ENCODE assay signal across 17 cellular contexts in the genomic region with DNA sequence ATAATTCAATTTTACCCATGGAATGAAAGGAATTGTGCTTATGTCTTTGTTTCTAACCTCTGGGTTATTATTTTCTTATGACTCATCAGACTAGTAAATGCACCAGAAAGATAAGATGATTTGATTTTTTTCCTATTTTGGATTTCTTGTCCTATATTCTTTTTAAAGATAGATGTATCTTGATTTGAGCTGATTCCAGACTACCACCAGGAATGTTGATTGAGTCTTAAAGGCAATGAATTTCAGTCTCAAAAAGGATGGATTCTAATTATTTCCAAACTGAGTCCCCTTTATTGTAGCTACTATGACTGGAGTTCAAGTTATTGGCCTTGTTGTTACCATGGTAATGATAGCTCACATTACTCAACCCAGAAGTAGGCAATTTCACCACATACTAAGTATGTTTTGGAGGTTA.
DNase-seq lines count a peak whose midpoint lies in the region; ATAC-seq and TF ChIP-seq lines count a peak whose summit lies in the region.
"Had no signal": no experiment of that assay in that cellular context is flagged by ENCODE, and none has a peak within 500 bp of the region (broad histone marks: within the 10 kb centered on the region; RNA-seq: fewer than 3 reads in every experiment).

No MANE protein-coding gene starts in this region.

- no peaks in the 10 kb centered on the region for H3K4me1 Mint-ChIP-seq in stimulated activated naive CD8-positive, alpha-beta T cell treated with anti-CD3 and anti-CD28 coated beads, Interleukin-15, amount 100 ng/mL, for 72 hours

- H3K4me1 ChIP-seq in right atrium auricular region, result no peaks in the 10 kb centered on the region
- H3K4me1 ChIP-seq in hepatocyte (ENCODE audit: insufficient read depth), result no peaks in the 10 kb centered on the region
- H3K4me1 ChIP-seq: stomach had no signal

- H3K9me3 ChIP-seq in right atrium auricular region (no peaks in the 10 kb centered on the region), hepatocyte (ENCODE audit: low read depth) (no peaks in the 10 kb centered on the region)
- H3K9me3 ChIP-seq: stomach had no signal

- no peak overlapping the region for H3K27ac Mint-ChIP-seq in stimulated activated naive CD8-positive, alpha-beta T cell treated with anti-CD3 and anti-CD28 coated beads, Interleukin-15, amount 100 ng/mL, for 72 hours
- H3K27ac Mint-ChIP-seq: CD8-positive, alpha-beta T cell had no signal

- H3K27me3 Mint-ChIP-seq in stimulated activated naive CD8-positive, alpha-beta T cell treated with anti-CD3 and anti-CD28 coated beads, Interleukin-15, amount 100 ng/mL, for 72 hours, result peaks cover 13% of the 10 kb centered on the region

- H3K9me2 ChIP-seq in hepatocyte (replicated peaks; ENCODE audit: insufficient read depth), result no peaks in the 10 kb centered on the region

- H4K20me1 ChIP-seq in hepatocyte (ENCODE audit: insufficient read depth, poor library complexity, severe bottlenecking), result no peaks in the 10 kb centered on the region

- H3K4me2 ChIP-seq in hepatocyte, result no peak overlapping the region

- no peak overlapping the region for H2AFZ ChIP-seq in hepatocyte

- H3K27me3 ChIP-seq in right atrium auricular region, result no peaks in the 10 kb centered on the region
- H3K27me3 ChIP-seq in hepatocyte, result no peaks in the 10 kb centered on the region
- H3K27me3 ChIP-seq: stomach had no signal

- ATAC-seq in SK-N-SH treated with all-trans-retinoic acid at 6 μM for 48 hours, result peak; percentile 95
- ATAC-seq in stimulated activated naive CD8-positive, alpha-beta T cell treated with anti-CD3 and anti-CD28 coated beads, Interleukin-15, amount 100 ng/mL, for 72 hours, result no peak
- ATAC-seq: CD8-positive, alpha-beta T cell had no signal

- peak; percentile 76 for DNase-seq in GM03348 (ENCODE audit: low spot score)
- DNase-seq in fibroblast of peridontal ligament (ENCODE audit: extremely low read depth), result peak; percentile 92
- peak; percentile 56 for DNase-seq in skeletal muscle cell (ENCODE audit: low read depth)
- no peak for DNase-seq in stimulated activated naive CD8-positive, alpha-beta T cell treated with anti-CD3 and anti-CD28 coated beads, Interleukin-15, amount 100 ng/mL, for 72 hours
- no peak for DNase-seq in activated CD8-positive, alpha-beta memory T cell treated with anti-CD3 and anti-CD28 coated beads, Interleukin-2, amount 50 U/mL, for 4 hours
- no peak for DNase-seq in right atrium auricular region (ENCODE audit: low spot score)
- DNase-seq in hepatocyte (ENCODE audit: low spot score), result no peak
- DNase-seq: activated CD4-positive, alpha-beta T cell treated with anti-CD3 and anti-CD28 coated beads, Interleukin-2, amount 50 U/mL, for 48 hours; activated effector memory CD4-positive, alpha-beta T cell treated with anti-CD3 and anti-CD28 coated beads, Interleukin-2, amount 50 U/mL, for 16 hours; CD8-positive, alpha-beta T cell; central memory CD4-positive, alpha-beta T cell; GF-D8; H7; NCI-H345; posterior cingulate gyrus; stomach had no signal

- no peaks in the 10 kb centered on the region for H3K79me2 ChIP-seq in hepatocyte

- H3K4me3 ChIP-seq in skeletal muscle cell (ENCODE audit: low read depth, low read length) (no peak overlapping the region), right atrium auricular region (no peak overlapping the region), hepatocyte (no peak overlapping the region)
- H3K4me3 ChIP-seq: stomach had no signal

- no peak overlapping the region for H3K4me3 Mint-ChIP-seq in stimulated activated naive CD8-positive, alpha-beta T cell treated with anti-CD3 and anti-CD28 coated beads, Interleukin-15, amount 100 ng/mL, for 72 hours
- H3K4me3 Mint-ChIP-seq: CD8-positive, alpha-beta T cell had no signal

- peaks cover 0 to 5% of the 10 kb centered on the region in 2 donors for H3K9me3 Mint-ChIP-seq in stimulated activated naive CD8-positive, alpha-beta T cell treated with anti-CD3 and anti-CD28 coated beads, Interleukin-15, amount 100 ng/mL, for 72 hours
- H3K9me3 Mint-ChIP-seq: CD8-positive, alpha-beta T cell had no signal

- TF ChIP-seq CTCF in right atrium auricular region (IDR thresholded peaks at IDR 0.05), result no peak
- TF ChIP-seq CTCF in hepatocyte (IDR thresholded peaks at IDR 0.05; ENCODE audit: poor library complexity), result no peak

- no peaks in the 10 kb centered on the region for H3K36me3 ChIP-seq in right atrium auricular region
- H3K36me3 ChIP-seq in hepatocyte (replicated peaks; ENCODE audit: insufficient read depth, low read depth), result no peaks in the 10 kb centered on the region
- H3K36me3 ChIP-seq: stomach had no signal

- H3K27ac ChIP-seq in right atrium auricular region (no peak overlapping the region), hepatocyte (no peak overlapping the region)
- H3K27ac ChIP-seq: stomach had no signal

TF ChIP-seq in SK-N-SH treated with all-trans-retinoic acid at 6 μM for 48 hours, 23 proteins besides CTCF, POLR2A, EP300 and RAD21 (continues in another document):
- TF ChIP-seq, protein P1, sequence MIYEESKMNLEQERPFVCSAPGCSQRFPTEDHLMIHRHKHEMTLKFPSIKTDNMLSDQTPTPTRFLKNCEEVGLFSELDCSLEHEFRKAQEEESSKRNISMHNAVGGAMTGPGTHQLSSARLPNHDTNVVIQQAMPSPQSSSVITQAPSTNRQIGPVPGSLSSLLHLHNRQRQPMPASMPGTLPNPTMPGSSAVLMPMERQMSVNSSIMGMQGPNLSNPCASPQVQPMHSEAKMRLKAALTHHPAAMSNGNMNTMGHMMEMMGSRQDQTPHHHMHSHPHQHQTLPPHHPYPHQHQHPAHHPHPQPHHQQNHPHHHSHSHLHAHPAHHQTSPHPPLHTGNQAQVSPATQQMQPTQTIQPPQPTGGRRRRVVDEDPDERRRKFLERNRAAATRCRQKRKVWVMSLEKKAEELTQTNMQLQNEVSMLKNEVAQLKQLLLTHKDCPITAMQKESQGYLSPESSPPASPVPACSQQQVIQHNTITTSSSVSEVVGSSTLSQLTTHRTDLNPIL (CRISPR knock-in tag; IDR thresholded peaks at IDR 0.05; ENCODE audit: low read depth), result peak; percentile 95
- peak; percentile 100 for TF ChIP-seq ISL1 (CRISPR knock-in tag; IDR thresholded peaks at IDR 0.05)
- TF ChIP-seq ZFP3 (CRISPR knock-in tag; IDR thresholded peaks at IDR 0.05), result peak; percentile 67
- TF ChIP-seq, protein P2, sequence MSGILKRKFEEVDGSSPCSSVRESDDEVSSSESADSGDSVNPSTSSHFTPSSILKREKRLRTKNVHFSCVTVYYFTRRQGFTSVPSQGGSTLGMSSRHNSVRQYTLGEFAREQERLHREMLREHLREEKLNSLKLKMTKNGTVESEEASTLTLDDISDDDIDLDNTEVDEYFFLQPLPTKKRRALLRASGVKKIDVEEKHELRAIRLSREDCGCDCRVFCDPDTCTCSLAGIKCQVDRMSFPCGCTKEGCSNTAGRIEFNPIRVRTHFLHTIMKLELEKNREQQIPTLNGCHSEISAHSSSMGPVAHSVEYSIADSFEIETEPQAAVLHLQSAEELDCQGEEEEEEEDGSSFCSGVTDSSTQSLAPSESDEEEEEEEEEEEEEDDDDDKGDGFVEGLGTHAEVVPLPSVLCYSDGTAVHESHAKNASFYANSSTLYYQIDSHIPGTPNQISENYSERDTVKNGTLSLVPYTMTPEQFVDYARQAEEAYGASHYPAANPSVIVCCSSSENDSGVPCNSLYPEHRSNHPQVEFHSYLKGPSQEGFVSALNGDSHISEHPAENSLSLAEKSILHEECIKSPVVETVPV (CRISPR knock-in tag; IDR thresholded peaks at IDR 0.05), result 0 out of 2 replicates have a peak, but pooled peaks have one; percentile 44
- peak; percentile 27; the same call in 1 of the 2 replicates for TF ChIP-seq TCF4 (CRISPR knock-in tag; IDR thresholded peaks at IDR 0.05; ENCODE audit: borderline replicate concordance)
- TF ChIP-seq BACH2 (CRISPR knock-in tag; IDR thresholded peaks at IDR 0.05; ENCODE audit: borderline replicate concordance), result no peak
- TF ChIP-seq, protein P3, sequence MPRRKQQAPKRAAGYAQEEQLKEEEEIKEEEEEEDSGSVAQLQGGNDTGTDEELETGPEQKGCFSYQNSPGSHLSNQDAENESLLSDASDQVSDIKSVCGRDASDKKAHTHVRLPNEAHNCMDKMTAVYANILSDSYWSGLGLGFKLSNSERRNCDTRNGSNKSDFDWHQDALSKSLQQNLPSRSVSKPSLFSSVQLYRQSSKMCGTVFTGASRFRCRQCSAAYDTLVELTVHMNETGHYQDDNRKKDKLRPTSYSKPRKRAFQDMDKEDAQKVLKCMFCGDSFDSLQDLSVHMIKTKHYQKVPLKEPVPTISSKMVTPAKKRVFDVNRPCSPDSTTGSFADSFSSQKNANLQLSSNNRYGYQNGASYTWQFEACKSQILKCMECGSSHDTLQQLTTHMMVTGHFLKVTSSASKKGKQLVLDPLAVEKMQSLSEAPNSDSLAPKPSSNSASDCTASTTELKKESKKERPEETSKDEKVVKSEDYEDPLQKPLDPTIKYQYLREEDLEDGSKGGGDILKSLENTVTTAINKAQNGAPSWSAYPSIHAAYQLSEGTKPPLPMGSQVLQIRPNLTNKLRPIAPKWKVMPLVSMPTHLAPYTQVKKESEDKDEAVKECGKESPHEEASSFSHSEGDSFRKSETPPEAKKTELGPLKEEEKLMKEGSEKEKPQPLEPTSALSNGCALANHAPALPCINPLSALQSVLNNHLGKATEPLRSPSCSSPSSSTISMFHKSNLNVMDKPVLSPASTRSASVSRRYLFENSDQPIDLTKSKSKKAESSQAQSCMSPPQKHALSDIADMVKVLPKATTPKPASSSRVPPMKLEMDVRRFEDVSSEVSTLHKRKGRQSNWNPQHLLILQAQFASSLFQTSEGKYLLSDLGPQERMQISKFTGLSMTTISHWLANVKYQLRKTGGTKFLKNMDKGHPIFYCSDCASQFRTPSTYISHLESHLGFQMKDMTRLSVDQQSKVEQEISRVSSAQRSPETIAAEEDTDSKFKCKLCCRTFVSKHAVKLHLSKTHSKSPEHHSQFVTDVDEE (CRISPR knock-in tag; IDR thresholded peaks at IDR 0.05), result 0 out of 2 replicates have a peak, but pooled peaks have one; percentile 10
- TF ChIP-seq ZNF565 (CRISPR knock-in tag; conservative IDR thresholded peaks at IDR 0.05; ENCODE audit: low read depth), result no peak
- TF ChIP-seq, protein P4, sequence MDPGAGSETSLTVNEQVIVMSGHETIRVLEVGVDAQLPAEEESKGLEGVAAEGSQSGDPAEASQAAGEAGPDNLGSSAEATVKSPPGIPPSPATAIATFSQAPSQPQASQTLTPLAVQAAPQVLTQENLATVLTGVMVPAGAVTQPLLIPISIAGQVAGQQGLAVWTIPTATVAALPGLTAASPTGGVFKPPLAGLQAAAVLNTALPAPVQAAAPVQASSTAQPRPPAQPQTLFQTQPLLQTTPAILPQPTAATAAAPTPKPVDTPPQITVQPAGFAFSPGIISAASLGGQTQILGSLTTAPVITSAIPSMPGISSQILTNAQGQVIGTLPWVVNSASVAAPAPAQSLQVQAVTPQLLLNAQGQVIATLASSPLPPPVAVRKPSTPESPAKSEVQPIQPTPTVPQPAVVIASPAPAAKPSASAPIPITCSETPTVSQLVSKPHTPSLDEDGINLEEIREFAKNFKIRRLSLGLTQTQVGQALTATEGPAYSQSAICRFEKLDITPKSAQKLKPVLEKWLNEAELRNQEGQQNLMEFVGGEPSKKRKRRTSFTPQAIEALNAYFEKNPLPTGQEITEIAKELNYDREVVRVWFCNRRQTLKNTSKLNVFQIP (CRISPR knock-in tag; IDR thresholded peaks at IDR 0.05; ENCODE audit: borderline replicate concordance, low read depth), result peak; percentile 75; the same call in 1 of the 2 replicates
- no peak for TF ChIP-seq RARB (CRISPR knock-in tag; IDR thresholded peaks at IDR 0.05)

Comparison
In these comparisons a context has a peak if more than half of its experiments do, and no peak if none do; other contexts are left out.
1. DNase-seq: peak in GM03348 (single experiment), fibroblast of peridontal ligament (single experiment) and skeletal muscle cell (single experiment); none in stimulated activated naive CD8-positive, alpha-beta T cell treated with anti-CD3 and anti-CD28 coated beads, Interleukin-15, amount 100 ng/mL, for 72 hours (0 of 2), activated CD8-positive, alpha-beta memory T cell treated with anti-CD3 and anti-CD28 coated beads, Interleukin-2, amount 50 U/mL, for 4 hours (single experiment), right atrium auricular region (single experiment) and hepatocyte (single experiment).